In the genomic region with DNA sequence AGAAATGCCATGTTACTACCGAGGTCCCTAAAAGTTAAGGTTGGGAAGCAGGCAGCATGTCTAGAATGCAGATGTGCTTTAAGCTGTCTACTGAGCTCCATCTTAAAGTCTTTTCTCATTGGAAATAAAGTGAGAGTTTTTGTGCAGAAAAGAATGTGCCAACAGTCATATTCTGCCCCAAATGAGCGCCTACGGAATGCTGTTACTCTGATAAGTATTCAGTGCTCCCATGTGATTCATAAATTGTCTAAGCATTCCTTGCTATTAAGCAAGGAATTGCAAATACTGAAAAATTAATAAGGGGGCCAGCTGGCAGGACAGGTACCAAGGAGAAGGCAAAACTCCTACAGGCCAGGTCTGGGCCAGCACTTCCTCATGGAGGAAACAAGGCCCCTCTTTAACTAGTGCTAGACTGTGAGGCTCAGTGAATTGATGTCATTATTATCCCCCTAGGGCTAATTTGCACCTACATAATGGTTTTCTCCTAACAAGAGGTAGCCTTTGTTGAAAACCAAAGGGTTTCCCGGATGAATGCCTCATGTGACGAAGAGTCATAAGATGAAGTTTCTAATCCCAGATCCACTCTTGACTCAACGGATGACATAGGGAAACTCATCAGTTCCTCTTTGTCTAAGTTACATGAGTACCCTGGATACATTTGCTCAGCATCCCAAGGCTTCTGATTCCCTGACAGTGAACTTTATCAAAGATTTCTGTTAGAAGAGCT, we compare ENCODE assay signal across 1 cellular context.
TF ChIP-seq lines count a peak whose summit lies in the region.

No MANE protein-coding gene starts in this region.

TF ChIP-seq in A549, 52 proteins besides CTCF, POLR2A, EP300 and RAD21 (continued from another document):
- TF ChIP-seq RCOR1 (IDR thresholded peaks at IDR 0.05; ENCODE audit: low read depth, low read length) (no peak), CHD2 (IDR thresholded peaks at IDR 0.05; ENCODE audit: low read length, partially characterized antibody) (no peak), CEBPB (IDR thresholded peaks at IDR 0.05) (no peak), CHD4 (IDR thresholded peaks at IDR 0.05; ENCODE audit: borderline replicate concordance) (no peak), HDAC2 (IDR thresholded peaks at IDR 0.05) (no peak)
